Comparison of ENCODE assay signal across 8 cellular contexts in genomic region chr4:110193822-110194761, GRCh38. TPM values are rescaled to one million over a fixed set of nuclear protein-coding genes. Genes with fewer than 3 reads are reported as not detected.
DNase-seq lines count a peak whose midpoint lies in the region; ATAC-seq and TF ChIP-seq lines count a peak whose summit lies in the region.

No MANE protein-coding gene starts in this region.

- peak overlapping the region; percentile 72 for H3K4me3 Mint-ChIP-seq in activated T-helper 17 cell treated with anti-CD3 and anti-CD28 coated beads, Interleukin-2, amount 50 U/mL, for 72 hours

- peaks cover 12% of the 10 kb centered on the region for H3K4me1 Mint-ChIP-seq in activated T-helper 17 cell treated with anti-CD3 and anti-CD28 coated beads, Interleukin-2, amount 50 U/mL, for 72 hours

- intact Hi-C loops in PC-3 (cut with micrococcal nuclease), result no loop called here

- peak; percentile 54 for DNase-seq in D341Med (ENCODE audit: low spot score)
- DNase-seq in HT-29 (ENCODE audit: low spot score), result peak; percentile 79
- DNase-seq in PC-3, result peak; percentile 55
- DNase-seq in fibroblast of the conjunctiva (ENCODE audit: low read depth), result peak; percentile 97
- DNase-seq in non-pigmented ciliary epithelial cell (ENCODE audit: low read depth), result peak; percentile 94

- no peaks in the 10 kb centered on the region for H3K27me3 ChIP-seq in PC-3 (ENCODE audit: low read length)
- H3K27me3 ChIP-seq in thymus (ENCODE audit: control insufficient read depth, insufficient read depth), result no peaks in the 10 kb centered on the region

- no peak for TF ChIP-seq CTCF in PC-3 (conservative IDR thresholded peaks at IDR 0.05; ENCODE audit: low read depth, low read length)

- no peaks in the 10 kb centered on the region for H4K20me1 ChIP-seq in PC-3 (ENCODE audit: low read length)

- peak overlapping the region; percentile 40; the same call in 1 of the 2 replicates for H3K27ac ChIP-seq in PC-3 (ENCODE audit: low read length)
- peak overlapping the region; percentile 61 for H3K27ac ChIP-seq in thymus (ENCODE audit: low read depth)

- WGBS in thymus, result 53% methylated on average over 8 of the region's 8 CpGs

- H3K9me3 Mint-ChIP-seq in activated T-helper 17 cell treated with anti-CD3 and anti-CD28 coated beads, Interleukin-2, amount 50 U/mL, for 72 hours, result no peaks in the 10 kb centered on the region

- peaks cover 7% of the 10 kb centered on the region for H3K36me3 Mint-ChIP-seq in activated T-helper 17 cell treated with anti-CD3 and anti-CD28 coated beads, Interleukin-2, amount 50 U/mL, for 72 hours (ENCODE audit: low read depth)

- H3K79me2 ChIP-seq in PC-3 (ENCODE audit: low read length), result peaks cover 17% of the 10 kb centered on the region

- H3K4me1 ChIP-seq in PC-3 (ENCODE audit: insufficient read depth, low read length) (peaks cover 5% of the 10 kb centered on the region; the same call in 1 of the 2 replicates), thymus (ENCODE audit: control insufficient read depth, insufficient read depth, low read length) (peaks cover 3% of the 10 kb centered on the region)

- BruUV-seq in PC-3 (replicated peaks; lab: Mats Ljungman, UMichigan), result no TSS peak

- H3K27me3 Mint-ChIP-seq in activated T-helper 17 cell treated with anti-CD3 and anti-CD28 coated beads, Interleukin-2, amount 50 U/mL, for 72 hours, result no peaks in the 10 kb centered on the region

- 0 out of 2 replicates have a peak overlapping the region, but pooled peaks have one; percentile 14 for H3K9ac ChIP-seq in PC-3 (ENCODE audit: low read length)

- H3F3A ChIP-seq in PC-3 (ENCODE audit: low read length, unreplicated experiment), result no peaks in the 10 kb centered on the region

- H3K9me2 ChIP-seq in PC-3 (replicated peaks; ENCODE audit: low read length), result no peaks in the 10 kb centered on the region

- POLR2A ChIA-PET in PC-3 (lab: Charles Lee; ENCODE audit: unreplicated experiment), result no interaction called here

- H3K9me3 ChIP-seq in PC-3 (ENCODE audit: low read length), result no peaks in the 10 kb centered on the region
- H3K9me3 ChIP-seq in thymus (ENCODE audit: control insufficient read depth), result peaks cover 2% of the 10 kb centered on the region

- H3K4me3 ChIP-seq in PC-3 (ENCODE audit: low read length) (no peak overlapping the region), thymus (ENCODE audit: low read length) (no peak overlapping the region)

- H3K36me3 ChIP-seq in PC-3 (ENCODE audit: low read depth, low read length) (no peaks in the 10 kb centered on the region), thymus (ENCODE audit: control insufficient read depth, insufficient read depth) (no peaks in the 10 kb centered on the region)

- 0 out of 2 replicates have a peak overlapping the region, but pooled peaks have one; percentile 8 for H3K4me2 ChIP-seq in PC-3 (ENCODE audit: low read length)

- ATAC-seq in GM21367 (IDR thresholded peaks at IDR 0.05; ENCODE audit: unreplicated experiment), result peak; percentile 80
- no peak for ATAC-seq in PC-3
- peak; percentile 89 for ATAC-seq in activated T-helper 17 cell treated with anti-CD3 and anti-CD28 coated beads, Interleukin-2, amount 50 U/mL, for 72 hours (replicated peaks)

- peak overlapping the region; percentile 78 for H3K27ac Mint-ChIP-seq in activated T-helper 17 cell treated with anti-CD3 and anti-CD28 coated beads, Interleukin-2, amount 50 U/mL, for 72 hours

- CTCF ChIA-PET in PC-3 (lab: Charles Lee), result no interaction called here

- H2AFZ ChIP-seq in PC-3 (ENCODE audit: low read length), result no peak overlapping the region

RNA-seq across cellular contexts. Expression of gene ELOVL6, which starts 4.3 kb away (rescaled TPM):
- total RNA-seq in HT-29 (2014; rRNA removed; shearing (Covaris generic)), result 8.1 and 8.8 TPM in 2 replicates
- total RNA-seq in PC-3 (2014; rRNA removed), result 2.2 and 4.4 TPM in 2 replicates
- 1 to 10 TPM; 6.1 to 6.5 TPM for total RNA-seq in activated T-helper 17 cell treated with anti-CD3 and anti-CD28 coated beads, Interleukin-2, amount 50 U/mL, for 72 hours
- polyA plus RNA-seq in thymus, result 2.8 TPM
